14 cellular contexts compared by ENCODE assay signal in genomic region chr7:34198089-34198686, GRCh38.
DNase-seq lines count a peak whose midpoint lies in the region; ATAC-seq and TF ChIP-seq lines count a peak whose summit lies in the region.
"Had no signal": no experiment of that assay in that cellular context is flagged by ENCODE, and none has a peak within 500 bp of the region (broad histone marks: within the 10 kb centered on the region; RNA-seq: fewer than 3 reads in every experiment).

No MANE protein-coding gene starts in this region.

- no peaks in the 10 kb centered on the region for H4K20me1 ChIP-seq in H9 (ENCODE audit: control insufficient read depth, insufficient read depth, insufficient read length)

- no peaks in the 10 kb centered on the region; a peak in 1 of 7 replicates for H3K36me3 Mint-ChIP-seq in H9 (ENCODE audit: insufficient read depth in 1 of 3, low read depth in 3 of 3)
- no peaks in the 10 kb centered on the region for H3K36me3 Mint-ChIP-seq in activated naive CD4-positive, alpha-beta T cell treated with anti-CD3 and anti-CD28 coated beads, Interleukin-2, amount 10 ng/mL, durations not matched to agents 7 days and 5 days
- H3K36me3 Mint-ChIP-seq: CD8-positive, alpha-beta memory T cell; IgD-negative memory B cell had no signal

- H4K91ac ChIP-seq in trophoblast cell (ENCODE audit: low read depth, low read length), result no peak overlapping the region
- no peak overlapping the region for H4K91ac ChIP-seq in H9 (ENCODE audit: insufficient read length, low read depth, low read length)

- H3K27ac ChIP-seq in trophoblast cell (ENCODE audit: low read depth, low read length) (no peak overlapping the region), gastroesophageal sphincter (no peak overlapping the region), H9 (ENCODE audit: insufficient read length, low read depth, low read length) (no peak overlapping the region)

- peak; percentile 41 for DNase-seq in ELR (ENCODE audit: low read depth)
- DNase-seq in HT1080 (ENCODE audit: low read depth), result peak; percentile 9
- peak; percentile 22 for DNase-seq in epithelial cell of esophagus (ENCODE audit: low read depth)
- peak; percentile 41 to 55 for DNase-seq in trophoblast cell
- no peak for DNase-seq in H9
- no peak for DNase-seq in activated naive CD4-positive, alpha-beta T cell treated with anti-CD3 and anti-CD28 coated beads, Interleukin-2, amount 10 ng/mL, durations not matched to agents 7 days and 5 days
- DNase-seq: CD8-positive, alpha-beta memory T cell; DMS53; KG1 had no signal

- H3K4ac ChIP-seq in trophoblast cell (ENCODE audit: low read depth, low read length), result no peak overlapping the region
- no peak overlapping the region for H3K4ac ChIP-seq in H9 (ENCODE audit: low read depth, low read length)

- H3K4me1 ChIP-seq in trophoblast cell (ENCODE audit: control insufficient read depth in 1 of 2, insufficient read depth in 2 of 2, low read length in 2 of 2) (peaks cover 0 to 5% of the 10 kb centered on the region in 2 experiments), gastroesophageal sphincter (no peaks in the 10 kb centered on the region), H9 (ENCODE audit: insufficient read depth, low read length) (no peaks in the 10 kb centered on the region)

- no peak for TF ChIP-seq EP300 in gastroesophageal sphincter (IDR thresholded peaks at IDR 0.05)

- H3K4me3 Mint-ChIP-seq in H9, result no peak overlapping the region
- H3K4me3 Mint-ChIP-seq in activated naive CD4-positive, alpha-beta T cell treated with anti-CD3 and anti-CD28 coated beads, Interleukin-2, amount 10 ng/mL, durations not matched to agents 7 days and 5 days, result no peak overlapping the region
- H3K4me3 Mint-ChIP-seq: CD8-positive, alpha-beta memory T cell; IgD-negative memory B cell had no signal

- H4K8ac ChIP-seq in trophoblast cell (ENCODE audit: low read depth, low read length) (no peak overlapping the region), H9 (replicated peaks; ENCODE audit: insufficient read length, low read depth, low read length) (no peak overlapping the region)

- no peak for TF ChIP-seq POLR2A in gastroesophageal sphincter (IDR thresholded peaks at IDR 0.05)

- no peak overlapping the region for H3T11ph ChIP-seq in H9 (ENCODE audit: low read length)

- H3K9me3 ChIP-seq in trophoblast cell (ENCODE audit: insufficient read depth, low read depth, low read length) (no peaks in the 10 kb centered on the region), gastroesophageal sphincter (no peaks in the 10 kb centered on the region), H9 (ENCODE audit: control insufficient read depth, low read depth, low read length) (no peaks in the 10 kb centered on the region)

- H3K4me3 ChIP-seq in epithelial cell of esophagus (ENCODE audit: low read length) (no peak overlapping the region), trophoblast cell (ENCODE audit: low read depth, low read length) (no peak overlapping the region), gastroesophageal sphincter (no peak overlapping the region)
- H3K4me3 ChIP-seq: GM12878 had no signal

- H2AFZ ChIP-seq in trophoblast cell (ENCODE audit: insufficient read depth, low read length, poor library complexity) (no peak overlapping the region), H9 (ENCODE audit: low read length) (no peak overlapping the region)

- TF ChIP-seq CTCF in epithelial cell of esophagus (IDR thresholded peaks at IDR 0.05; ENCODE audit: insufficient read depth, low read depth, low read length, missing control alignments) (no peak), gastroesophageal sphincter (IDR thresholded peaks at IDR 0.05) (no peak), H9 (conservative IDR thresholded peaks at IDR 0.05) (no peak)

- no peak overlapping the region for H2AK5ac ChIP-seq in trophoblast cell (ENCODE audit: low read length)
- no peak overlapping the region for H2AK5ac ChIP-seq in H9 (ENCODE audit: insufficient read length, low read length)

- H4K5ac ChIP-seq in H9 (ENCODE audit: insufficient read length, low read depth, low read length), result no peak overlapping the region

- ATAC-seq in HG02678 (IDR thresholded peaks at IDR 0.05; ENCODE audit: unreplicated experiment) (no peak), gastroesophageal sphincter (no peak)
- ATAC-seq: GM12878, HCT116 had no signal

- H2BK15ac ChIP-seq in H9 (ENCODE audit: low read depth, low read length), result no peak overlapping the region

- H3K27me3 ChIP-seq in trophoblast cell (ENCODE audit: insufficient read depth, low read length) (no peaks in the 10 kb centered on the region), gastroesophageal sphincter (no peaks in the 10 kb centered on the region), H9 (ENCODE audit: insufficient read depth, low read length) (no peaks in the 10 kb centered on the region)

- no peak overlapping the region for H2BK20ac ChIP-seq in H9 (ENCODE audit: low read depth, low read length, poor library complexity, severe bottlenecking)

- H3K23ac ChIP-seq in trophoblast cell (ENCODE audit: low read length) (no peak overlapping the region), H9 (ENCODE audit: insufficient read length, low read depth, low read length) (no peak overlapping the region)

- no peaks in the 10 kb centered on the region for H3K4me1 Mint-ChIP-seq in H9
- H3K4me1 Mint-ChIP-seq in activated naive CD4-positive, alpha-beta T cell treated with anti-CD3 and anti-CD28 coated beads, Interleukin-2, amount 10 ng/mL, durations not matched to agents 7 days and 5 days, result no peaks in the 10 kb centered on the region
- H3K4me1 Mint-ChIP-seq: CD8-positive, alpha-beta memory T cell; IgD-negative memory B cell had no signal

- no peak overlapping the region for H4K12ac ChIP-seq in trophoblast cell (ENCODE audit: low read depth, low read length)

- CTCF ChIA-PET in activated naive CD4-positive, alpha-beta T cell treated with anti-CD3 and anti-CD28 coated beads, Interleukin-2, amount 10 ng/mL, durations not matched to agents 7 days and 5 days (lab: Charles Lee), result no interaction called here

- no peaks in the 10 kb centered on the region for H3K9me3 Mint-ChIP-seq in H9
- no peaks in the 10 kb centered on the region for H3K9me3 Mint-ChIP-seq in activated naive CD4-positive, alpha-beta T cell treated with anti-CD3 and anti-CD28 coated beads, Interleukin-2, amount 10 ng/mL, durations not matched to agents 7 days and 5 days

- H2BK120ac ChIP-seq in trophoblast cell (ENCODE audit: insufficient read depth, low read length, poor library complexity), result no peak overlapping the region
- H2BK120ac ChIP-seq in H9 (ENCODE audit: low read depth, low read length, poor library complexity, severe bottlenecking), result no peak overlapping the region

- no peaks in the 10 kb centered on the region for H3K36me3 ChIP-seq in trophoblast cell (ENCODE audit: control insufficient read depth in 1 of 2, insufficient read depth in 2 of 2, low read length in 2 of 2)
- H3K36me3 ChIP-seq in gastroesophageal sphincter, result no peaks in the 10 kb centered on the region

- H3K79me1 ChIP-seq in trophoblast cell (ENCODE audit: low read length) (no peaks in the 10 kb centered on the region), H9 (ENCODE audit: insufficient read depth, low read depth, low read length, poor library complexity, severe bottlenecking) (no peaks in the 10 kb centered on the region)

- H3K23me2 ChIP-seq in H9 (ENCODE audit: insufficient read length, low read depth, low read length, poor library complexity, severe bottlenecking), result no peaks in the 10 kb centered on the region

- no CpG with 5 or more reads among the region's 2 CpGs for WGBS in trophoblast cell (ENCODE audit: extremely low coverage, insufficient coverage, insufficient read length)
- 88 to 100% methylated on average over 1 to 2 of the region's 2 CpGs for WGBS in gastroesophageal sphincter (ENCODE audit: low coverage in 1 of 2), 2 donors
- WGBS in H9 (ENCODE audit: extremely low coverage, insufficient read length, low lambda C conversion rate), result no CpG with 5 or more reads among the region's 2 CpGs

- H2BK5ac ChIP-seq in trophoblast cell (ENCODE audit: low read depth, low read length, poor library complexity) (no peak overlapping the region), H9 (ENCODE audit: insufficient read length, low read length) (no peak overlapping the region)

- H2BK12ac ChIP-seq in trophoblast cell (ENCODE audit: low read length) (no peak overlapping the region), H9 (ENCODE audit: insufficient read length, low read depth, low read length) (no peak overlapping the region)

- no peak overlapping the region for H3K56ac ChIP-seq in H9 (ENCODE audit: insufficient read length, low read depth, low read length)

- H3K79me2 ChIP-seq in trophoblast cell (ENCODE audit: control insufficient read depth, insufficient read depth, low read length, poor library complexity) (no peaks in the 10 kb centered on the region), H9 (ENCODE audit: insufficient read depth, low read length) (no peaks in the 10 kb centered on the region)

- H3K4me2 ChIP-seq in trophoblast cell (ENCODE audit: low read length) (no peak overlapping the region), H9 (ENCODE audit: insufficient read depth, insufficient read length, low read length) (no peak overlapping the region)

- H3K14ac ChIP-seq in trophoblast cell (ENCODE audit: low read length) (no peak overlapping the region), H9 (ENCODE audit: insufficient read depth, low read length) (no peak overlapping the region)

- no peak overlapping the region for H3K27ac Mint-ChIP-seq in H9
- no peak overlapping the region for H3K27ac Mint-ChIP-seq in activated naive CD4-positive, alpha-beta T cell treated with anti-CD3 and anti-CD28 coated beads, Interleukin-2, amount 10 ng/mL, durations not matched to agents 7 days and 5 days
- H3K27ac Mint-ChIP-seq: CD8-positive, alpha-beta memory T cell; IgD-negative memory B cell had no signal

- no peak overlapping the region for H3K18ac ChIP-seq in trophoblast cell (ENCODE audit: low read length)
- no peak overlapping the region for H3K18ac ChIP-seq in H9 (ENCODE audit: insufficient read length, low read depth, low read length)

- H3K9ac ChIP-seq in trophoblast cell (ENCODE audit: low read length) (no peak overlapping the region), H9 (ENCODE audit: extremely low read depth, insufficient read length, low read length) (no peak overlapping the region)

- no peaks in the 10 kb centered on the region; the same call in 1 of the 2 replicates for H3K27me3 Mint-ChIP-seq in H9 (ENCODE audit: low read depth)
- H3K27me3 Mint-ChIP-seq in activated naive CD4-positive, alpha-beta T cell treated with anti-CD3 and anti-CD28 coated beads, Interleukin-2, amount 10 ng/mL, durations not matched to agents 7 days and 5 days, result no peaks in the 10 kb centered on the region
- H3K27me3 Mint-ChIP-seq: CD8-positive, alpha-beta memory T cell; IgD-negative memory B cell had no signal

Comparison
In these comparisons a context has a peak if more than half of its experiments do, and no peak if none do; other contexts are left out.
1. DNase-seq: peak in ELR (single experiment), HT1080 (single experiment), epithelial cell of esophagus (single experiment) and trophoblast cell (2 of 2); none in H9 (single experiment) and activated naive CD4-positive, alpha-beta T cell treated with anti-CD3 and anti-CD28 coated beads, Interleukin-2, amount 10 ng/mL, durations not matched to agents 7 days and 5 days (single experiment).